8 cellular contexts compared by ENCODE assay signal in genomic region chr10:3067859-3068179, GRCh38. TPM values are rescaled to one million over a fixed set of nuclear protein-coding genes. Genes with fewer than 3 reads are reported as not detected.
DNase-seq lines count a peak whose midpoint lies in the region; ATAC-seq and TF ChIP-seq lines count a peak whose summit lies in the region.

No MANE protein-coding gene starts in this region.

- peak overlapping the region; percentile 21 to 90 (median 48) for H3K27ac Mint-ChIP-seq in naive thymus-derived CD4-positive, alpha-beta T cell

- H3K27me3 Mint-ChIP-seq in naive thymus-derived CD4-positive, alpha-beta T cell: peaks cover 0 to 16% (median 0%) of the 10 kb centered on the region in 5 donors

- H3K27me3 ChIP-seq in BLaER1 treated with 17β-estradiol and CSF1 and Interleukin-3, amounts not matched to agents 10 nM and 100 nM: peaks cover 12 to 26% (median 17%) of the 10 kb centered on the region in 11 experiments; a peak in 21 of 22 replicates
- H3K27me3 ChIP-seq in KMS-11 (ENCODE audit: insufficient read depth, low read depth): no peaks in the 10 kb centered on the region
- no peaks in the 10 kb centered on the region for H3K27me3 ChIP-seq in naive thymus-derived CD4-positive, alpha-beta T cell (ENCODE audit: control insufficient read depth in 2 of 2, insufficient read depth in 2 of 2, low read length in 2 of 2)

- H3K9me3 Mint-ChIP-seq in naive thymus-derived CD4-positive, alpha-beta T cell: no peaks in the 10 kb centered on the region

- DNase-seq in choroid plexus epithelial cell (ENCODE audit: low read depth) (no peak), HuH-7 (ENCODE audit: low spot score) (no peak), UCSD-AML1 (lab: John Stamatoyannopoulos, UW; ENCODE audit: unreplicated experiment) (no peak)
- peak in 3 of 9 donors; percentile 15 to 50 (median 18) for DNase-seq in naive thymus-derived CD4-positive, alpha-beta T cell

- H4K20me1 ChIP-seq in BLaER1 treated with 17β-estradiol and CSF1 and Interleukin-3, amounts not matched to agents 10 nM and 100 nM: peaks cover 14 to 72% (median 56%) of the 10 kb centered on the region in 11 experiments; a peak in 21 of 22 replicates
- peaks cover 28% of the 10 kb centered on the region for H4K20me1 ChIP-seq in KMS-11 (ENCODE audit: insufficient read depth)

- peaks cover 10 to 37% (median 33%) of the 10 kb centered on the region in 11 experiments; a peak in 21 of 22 replicates for H3K36me3 ChIP-seq in BLaER1 treated with 17β-estradiol and CSF1 and Interleukin-3, amounts not matched to agents 10 nM and 100 nM
- peaks cover 3% of the 10 kb centered on the region; the same call in 1 of the 2 replicates for H3K36me3 ChIP-seq in KMS-11 (ENCODE audit: insufficient read depth)
- peaks cover 0 to 14% (median 0%) of the 10 kb centered on the region in 3 experiments for H3K36me3 ChIP-seq in naive thymus-derived CD4-positive, alpha-beta T cell (ENCODE audit: control insufficient read depth in 2 of 3, insufficient read depth in 3 of 3, low read length in 3 of 3)

- peaks cover 0 to 28% (median 4%) of the 10 kb centered on the region in 5 donors for H3K36me3 Mint-ChIP-seq in naive thymus-derived CD4-positive, alpha-beta T cell

- H3K79me2 ChIP-seq in KMS-11 (ENCODE audit: insufficient read depth, low read depth): peaks cover 53% of the 10 kb centered on the region

- intact Hi-C loops in naive thymus-derived CD4-positive, alpha-beta T cell (cut with micrococcal nuclease): loop anchor here (1.0 to 2.0 kb wide), 3 partner anchors 27 to 105 kb away; partner anchors contain the start of gene PITRM1 (in 1 of the 2)

- POLR2A ChIA-PET in naive thymus-derived CD4-positive, alpha-beta T cell (lab: Charles Lee): no interaction called here

- H3K9me3 ChIP-seq in BLaER1 treated with 17β-estradiol and CSF1 and Interleukin-3, amounts not matched to agents 10 nM and 100 nM (replicated peaks in 1 of 11): no peaks in the 10 kb centered on the region
- H3K9me3 ChIP-seq in naive thymus-derived CD4-positive, alpha-beta T cell (ENCODE audit: control insufficient read depth in 2 of 3, low read length in 3 of 3): no peaks in the 10 kb centered on the region

- peak overlapping the region; percentile 84 to 100 (median 98) for H3K4me3 ChIP-seq in BLaER1 treated with 17β-estradiol and CSF1 and Interleukin-3, amounts not matched to agents 10 nM and 100 nM
- H3K4me3 ChIP-seq in KMS-11 (IDR thresholded peaks at IDR 0.05; ENCODE audit: insufficient read depth, low read depth, low read length): no peak overlapping the region
- peak overlapping the region; percentile 79 for H3K4me3 ChIP-seq in choroid plexus epithelial cell (ENCODE audit: low read depth, low read length)
- H3K4me3 ChIP-seq in naive thymus-derived CD4-positive, alpha-beta T cell (ENCODE audit: low read length): peak overlapping the region; percentile 87

- peaks cover 36 to 73% (median 69%) of the 10 kb centered on the region in 10 experiments for H3K4me1 ChIP-seq in BLaER1 treated with 17β-estradiol and CSF1 and Interleukin-3, amounts not matched to agents 10 nM and 100 nM
- peaks cover 30% of the 10 kb centered on the region for H3K4me1 ChIP-seq in KMS-11 (ENCODE audit: low read depth, poor library complexity, severe bottlenecking)
- peaks cover 8% of the 10 kb centered on the region in 2 donors for H3K4me1 ChIP-seq in naive thymus-derived CD4-positive, alpha-beta T cell (ENCODE audit: control insufficient read depth in 2 of 2, insufficient read depth in 2 of 2, low read length in 2 of 2)

- H3K27ac ChIP-seq in BLaER1 treated with 17β-estradiol and CSF1 and Interleukin-3, amounts not matched to agents 10 nM and 100 nM: peak overlapping the region; percentile 63 to 98 (median 94); a peak in 21 of 22 replicates
- H3K27ac ChIP-seq in KMS-11: peak overlapping the region; percentile 83
- peak overlapping the region; percentile 70 for H3K27ac ChIP-seq in naive thymus-derived CD4-positive, alpha-beta T cell (ENCODE audit: low read depth, low read length)

- CTCF ChIA-PET in naive thymus-derived CD4-positive, alpha-beta T cell (lab: Charles Lee): no interaction called here

- peak overlapping the region; percentile 84 to 98 (median 92) for H3K9ac ChIP-seq in BLaER1 treated with 17β-estradiol and CSF1 and Interleukin-3, amounts not matched to agents 10 nM and 100 nM
- H3K9ac ChIP-seq in KMS-11: peak overlapping the region; percentile 97

- TF ChIP-seq CTCF in KMS-11 (conservative IDR thresholded peaks at IDR 0.05; ENCODE audit: low read depth, low read length): no peak
- TF ChIP-seq CTCF in choroid plexus epithelial cell (conservative IDR thresholded peaks at IDR 0.05; ENCODE audit: low read depth, low read length): no peak

- peak overlapping the region; percentile 80 to 98 (median 89) for H3K4me3 Mint-ChIP-seq in naive thymus-derived CD4-positive, alpha-beta T cell

- H3K4me2 ChIP-seq in BLaER1 treated with 17β-estradiol and CSF1 and Interleukin-3, amounts not matched to agents 10 nM and 100 nM: peak overlapping the region; percentile 78 to 95 (median 94)
- peak overlapping the region; percentile 44 for H3K4me2 ChIP-seq in KMS-11

- H3K4me1 Mint-ChIP-seq in naive thymus-derived CD4-positive, alpha-beta T cell: peaks cover 23 to 36% (median 31%) of the 10 kb centered on the region in 7 donors

- ATAC-seq in GM19372 (IDR thresholded peaks at IDR 0.05; ENCODE audit: low read depth, unreplicated experiment): peak; percentile 10
- ATAC-seq in naive thymus-derived CD4-positive, alpha-beta T cell: peak; percentile 7
- ATAC-seq in GM21423 (IDR thresholded peaks at IDR 0.05; ENCODE audit: unreplicated experiment): no peak

- peak overlapping the region; percentile 83 for H2AFZ ChIP-seq in KMS-11 (ENCODE audit: low read depth)

RNA-seq across cellular contexts. Expression of gene PFKP, which starts 0.5 kb away (rescaled TPM):
- total RNA-seq in naive thymus-derived CD4-positive, alpha-beta T cell: 100 to 1,000 TPM in 1 of 5 experiments, 10 to 100 TPM in 4; 43.8 to 219 (median 50.0) TPM
- 10 to 100 TPM; 23.8 to 33.5 TPM for polyA plus RNA-seq in naive thymus-derived CD4-positive, alpha-beta T cell
